In genomic region chr2:41409328-41409727, GRCh38 we compare ENCODE assay signal across 25 cellular contexts.
"Had no signal": no experiment of that assay in that cellular context is flagged by ENCODE, and none has a peak within 500 bp of the region (broad histone marks: within the 10 kb centered on the region; RNA-seq: fewer than 3 reads in every experiment).

No MANE protein-coding gene starts in this region.

- ATAC-seq: activated CD8-positive, alpha-beta T cell treated with anti-CD3 and anti-CD28 coated beads for 36 hours; activated naive CD8-positive, alpha-beta T cell treated with anti-CD3 and anti-CD28 coated beads, Interleukin-2, amount 50 U/mL, for 24 hours; activated T-cell treated with anti-CD3 and anti-CD28 coated beads, Interleukin-2, amount 50 U/mL, for 4 hours; heart right ventricle; left lung; lower lobe of right lung; natural killer cell treated with Interleukin-12 subunit alpha and Interleukin-12 subunit beta and Interleukin-15 and Interleukin-18, amount 100 ng/mL, for 72 hours; right lobe of liver; stimulated activated naive CD8-positive, alpha-beta T cell treated with anti-CD3 and anti-CD28 coated beads, Interleukin-15, Interleukin-2, amounts not matched to agents 100 U/mL and 50 U/mL, for 24 hours had no signal

- H3K4me3 ChIP-seq: breast epithelium, esophagus squamous epithelium, heart right ventricle, left lung, lower lobe of right lung, right lobe of liver, testis, transverse colon had no signal

- H3K27me3 Mint-ChIP-seq: activated CD8-positive, alpha-beta T cell treated with anti-CD3 and anti-CD28 coated beads for 36 hours; activated naive CD4-positive, alpha-beta T cell treated with anti-CD3 and anti-CD28 coated beads, Interleukin-2, amount 50 U/mL, for 24 hours; activated naive CD8-positive, alpha-beta T cell treated with anti-CD3 and anti-CD28 coated beads, Interleukin-2, amount 50 U/mL, for 24 hours had no signal

- H3K27me3 ChIP-seq: breast epithelium, esophagus squamous epithelium, heart right ventricle, left lung, right lobe of liver, testis, transverse colon had no signal

- H3K27ac ChIP-seq: breast epithelium, epithelial cell of prostate, esophagus squamous epithelium, heart right ventricle, left lung, lower lobe of right lung, right lobe of liver, testis, transverse colon had no signal

- H3K9me3 Mint-ChIP-seq: activated CD8-positive, alpha-beta T cell treated with anti-CD3 and anti-CD28 coated beads for 36 hours; activated naive CD8-positive, alpha-beta T cell treated with anti-CD3 and anti-CD28 coated beads, Interleukin-2, amount 50 U/mL, for 24 hours; activated T-helper 2 cell treated with anti-CD3 and anti-CD28 coated beads, Interferon-gamma antibody, Interleukin-2, Interleukin-4, amounts not matched to agents 10 μg/mL and 5 μg/mL and 100 μg/mL, durations not matched to agents 14 hours and 24 hours and 36 hours; natural killer cell treated with Interleukin-12 subunit alpha and Interleukin-12 subunit beta and Interleukin-15 and Interleukin-18, amount 100 ng/mL, for 72 hours had no signal

- H3K9me3 ChIP-seq: breast epithelium, esophagus squamous epithelium, left lung, lower lobe of right lung, right lobe of liver, testis, transverse colon had no signal

- H3K36me3 ChIP-seq: breast epithelium, esophagus squamous epithelium, heart right ventricle, left lung, lower lobe of right lung, right lobe of liver, transverse colon had no signal

- DNase-seq: activated CD4-positive, alpha-beta T cell treated with anti-CD3 and anti-CD28 coated beads for 1 hour; activated CD4-positive, alpha-beta T cell treated with anti-CD3 and anti-CD28 coated beads, Interleukin-2, amount 50 U/mL, for 1 hour; activated CD8-positive, alpha-beta T cell treated with anti-CD3 and anti-CD28 coated beads for 36 hours; activated naive CD8-positive, alpha-beta T cell treated with anti-CD3 and anti-CD28 coated beads, Interleukin-2, amount 50 U/mL, for 24 hours; activated T-cell treated with anti-CD3 and anti-CD28 coated beads, Interleukin-2, amount 50 U/mL, for 4 hours; amygdala; central memory CD4-positive, alpha-beta T cell; esophagus squamous epithelium; foreskin melanocyte; heart right ventricle; left lung; lower lobe of right lung; mesenchymal stem cell; right lobe of liver; stimulated activated CD4-positive, alpha-beta T cell treated with anti-CD3 and anti-CD28 coated beads, Interleukin-12 subunit alpha, Interleukin-12 subunit beta, amount 100 ng/mL, for 4 hours; stimulated activated CD4-positive, alpha-beta T cell treated with anti-CD3 and anti-CD28 coated beads, Interleukin-4, amount 100 ng/mL, for 1 hour; stimulated activated naive CD8-positive, alpha-beta T cell treated with anti-CD3 and anti-CD28 coated beads, Interleukin-15, Interleukin-2, amounts not matched to agents 100 U/mL and 50 U/mL, for 24 hours; T1000; testis; transverse colon had no signal

- H3K27ac Mint-ChIP-seq: activated CD8-positive, alpha-beta T cell treated with anti-CD3 and anti-CD28 coated beads for 36 hours; activated naive CD4-positive, alpha-beta T cell treated with anti-CD3 and anti-CD28 coated beads, Interleukin-2, amount 50 U/mL, for 24 hours; activated naive CD8-positive, alpha-beta T cell treated with anti-CD3 and anti-CD28 coated beads, Interleukin-2, amount 50 U/mL, for 24 hours; activated T-helper 2 cell treated with anti-CD3 and anti-CD28 coated beads, Interferon-gamma antibody, Interleukin-2, Interleukin-4, amounts not matched to agents 10 μg/mL and 5 μg/mL and 100 μg/mL, durations not matched to agents 14 hours and 24 hours and 36 hours; natural killer cell treated with Interleukin-12 subunit alpha and Interleukin-12 subunit beta and Interleukin-15 and Interleukin-18, amount 100 ng/mL, for 72 hours had no signal

- H3K4me1 ChIP-seq: breast epithelium, esophagus squamous epithelium, left lung, lower lobe of right lung, right lobe of liver, testis, transverse colon had no signal

- H3K4me3 Mint-ChIP-seq: activated CD8-positive, alpha-beta T cell treated with anti-CD3 and anti-CD28 coated beads for 36 hours; activated naive CD4-positive, alpha-beta T cell treated with anti-CD3 and anti-CD28 coated beads, Interleukin-2, amount 50 U/mL, for 24 hours; activated naive CD8-positive, alpha-beta T cell treated with anti-CD3 and anti-CD28 coated beads, Interleukin-2, amount 50 U/mL, for 24 hours; activated T-cell treated with anti-CD3 and anti-CD28 coated beads, Interleukin-2, amount 50 U/mL, for 4 hours; natural killer cell treated with Interleukin-12 subunit alpha and Interleukin-12 subunit beta and Interleukin-15 and Interleukin-18, amount 100 ng/mL, for 72 hours had no signal

- H3K36me3 Mint-ChIP-seq: activated naive CD4-positive, alpha-beta T cell treated with anti-CD3 and anti-CD28 coated beads, Interleukin-2, amount 50 U/mL, for 24 hours; natural killer cell treated with Interleukin-12 subunit alpha and Interleukin-12 subunit beta and Interleukin-15 and Interleukin-18, amount 100 ng/mL, for 72 hours had no signal

- H3K4me1 Mint-ChIP-seq: activated naive CD4-positive, alpha-beta T cell treated with anti-CD3 and anti-CD28 coated beads, Interleukin-2, amount 50 U/mL, for 24 hours; activated naive CD8-positive, alpha-beta T cell treated with anti-CD3 and anti-CD28 coated beads, Interleukin-2, amount 50 U/mL, for 24 hours had no signal
